ENCODE assay signal across 17 cellular contexts in the genomic region with DNA sequence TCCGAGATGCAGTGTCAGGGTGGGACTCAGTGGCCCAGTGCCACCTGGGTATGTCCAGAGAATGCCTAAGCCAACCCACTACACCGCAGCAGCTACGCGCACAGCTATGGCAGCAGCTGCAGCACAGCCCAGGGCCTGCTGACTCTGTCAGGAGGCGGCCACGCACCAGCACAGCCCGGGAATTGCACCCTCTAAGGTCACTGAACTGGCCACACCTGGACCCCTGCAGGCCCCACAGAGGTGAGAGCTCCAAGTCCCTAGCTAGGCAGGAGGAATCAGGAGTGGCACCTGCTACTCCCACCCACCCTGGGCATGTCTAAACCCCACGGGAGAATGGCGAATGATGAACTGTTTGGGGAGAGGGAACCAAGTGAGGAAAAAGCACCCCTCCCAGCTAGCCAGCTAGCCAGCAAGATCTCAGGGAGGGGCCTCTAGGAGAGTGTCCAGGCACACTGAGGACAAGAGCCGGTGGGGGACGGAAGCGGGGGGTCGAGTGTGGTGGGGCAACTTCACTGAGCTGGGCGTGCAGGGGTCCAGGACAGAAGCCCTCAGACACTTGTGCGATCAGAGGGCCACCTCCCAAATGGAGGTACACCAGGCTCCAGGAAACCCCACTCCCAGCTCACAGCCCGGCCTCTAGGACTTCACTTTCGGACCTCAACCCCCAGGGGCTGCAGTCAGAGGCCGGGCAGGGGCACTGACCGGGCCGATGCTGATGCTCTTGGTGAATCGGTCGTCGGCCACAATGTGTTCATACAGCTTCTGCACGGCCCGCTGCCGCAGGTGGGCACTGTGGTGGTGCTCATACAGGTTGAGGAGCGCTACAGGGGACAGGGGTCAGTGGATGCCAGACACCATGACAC. TPM values are rescaled to one million over a fixed set of nuclear protein-coding genes. Genes with fewer than 3 reads are reported as not detected.
DNase-seq lines count a peak whose midpoint lies in the region; TF ChIP-seq lines count a peak whose summit lies in the region.
"Had no signal": no experiment of that assay in that cellular context is flagged by ENCODE, and none has a peak within 500 bp of the region (broad histone marks: within the 10 kb centered on the region; RNA-seq: fewer than 3 reads in every experiment).

No MANE protein-coding gene starts in this region.

- no peak overlapping the region for H2BK15ac ChIP-seq in neuronal stem cell (ENCODE audit: low read length)

- H3K27me3 ChIP-seq in right atrium auricular region (no peaks in the 10 kb centered on the region), endodermal cell (ENCODE audit: control insufficient read depth, insufficient read depth, low read length, poor library complexity, severe bottlenecking) (no peaks in the 10 kb centered on the region), neuronal stem cell (ENCODE audit: control insufficient read depth in 3 of 3, insufficient read depth in 3 of 3, low read depth in 1 of 3, low read length in 3 of 3) (no peaks in the 10 kb centered on the region), suprapubic skin (no peaks in the 10 kb centered on the region)

- no peak overlapping the region for H4K8ac ChIP-seq in neuronal stem cell (ENCODE audit: low read depth, low read length)

- H3K9me3 Mint-ChIP-seq in endodermal cell, result no peaks in the 10 kb centered on the region
- H3K9me3 Mint-ChIP-seq: CD4-positive, CD25-positive, alpha-beta regulatory T cell had no signal

- H3K23ac ChIP-seq in neuronal stem cell (ENCODE audit: low read depth, low read length, poor library complexity), result no peak overlapping the region

- no peak overlapping the region for H2AFZ ChIP-seq in neuronal stem cell (ENCODE audit: low read length)
- H2AFZ ChIP-seq: GM23248 had no signal

- H3K9me3 ChIP-seq in right atrium auricular region (no peaks in the 10 kb centered on the region), endodermal cell (ENCODE audit: control insufficient read depth, low read length) (no peaks in the 10 kb centered on the region), neuronal stem cell (replicated peaks in 1 of 2; ENCODE audit: control insufficient read depth in 2 of 2, insufficient read depth in 1 of 2, low read depth in 1 of 2, low read length in 2 of 2) (peaks cover 0 to 1% of the 10 kb centered on the region in 2 donors), suprapubic skin (no peaks in the 10 kb centered on the region)
- H3K9me3 ChIP-seq: A549 had no signal

- H3K27me3 Mint-ChIP-seq in endodermal cell (ENCODE audit: insufficient read depth), result no peaks in the 10 kb centered on the region
- H3K27me3 Mint-ChIP-seq: CD4-positive, CD25-positive, alpha-beta regulatory T cell had no signal

- no peak overlapping the region for H3K4me3 Mint-ChIP-seq in endodermal cell
- H3K4me3 Mint-ChIP-seq: CD4-positive, CD25-positive, alpha-beta regulatory T cell had no signal

- H3K27ac ChIP-seq in right atrium auricular region (no peak overlapping the region), endodermal cell (ENCODE audit: low read depth, low read length) (no peak overlapping the region), neuronal stem cell (replicated peaks; ENCODE audit: low read length) (no peak overlapping the region), suprapubic skin (no peak overlapping the region)
- H3K27ac ChIP-seq: A549, GM23248 had no signal

- H3K4me3 ChIP-seq in right atrium auricular region (no peak overlapping the region), endodermal cell (ENCODE audit: low read length) (no peak overlapping the region), neuronal stem cell (ENCODE audit: low read length in 2 of 2) (no peak overlapping the region), suprapubic skin (no peak overlapping the region)
- H3K4me3 ChIP-seq: A549, GM23248 had no signal

- no peak overlapping the region for H2BK12ac ChIP-seq in neuronal stem cell (ENCODE audit: low read length)

- H4K91ac ChIP-seq in neuronal stem cell (ENCODE audit: low read depth, low read length, poor library complexity), result no peak overlapping the region

- no peak overlapping the region for H3K4me2 ChIP-seq in neuronal stem cell (ENCODE audit: insufficient read depth, low read length, poor library complexity, severe bottlenecking)
- H3K4me2 ChIP-seq: A549 had no signal

- peaks cover 52% of the 10 kb centered on the region for H3K36me3 ChIP-seq in right atrium auricular region
- H3K36me3 ChIP-seq in endodermal cell (ENCODE audit: control insufficient read depth, insufficient read depth, low read length), result peaks cover 11% of the 10 kb centered on the region
- peaks cover 59 to 91% of the 10 kb centered on the region in 2 donors for H3K36me3 ChIP-seq in neuronal stem cell (replicated peaks in 1 of 2; ENCODE audit: control insufficient read depth in 2 of 2, insufficient read depth in 2 of 2, low read length in 2 of 2)
- H3K36me3 ChIP-seq in suprapubic skin, result peaks cover 67% of the 10 kb centered on the region

- peak overlapping the region; percentile 38 for H3K18ac ChIP-seq in neuronal stem cell (ENCODE audit: low read length)

- no peak overlapping the region for H2BK120ac ChIP-seq in neuronal stem cell (ENCODE audit: low read depth, low read length)

- H3K4me1 ChIP-seq in right atrium auricular region, result peaks cover 0 to 13% of the 10 kb centered on the region in 2 donors
- H3K4me1 ChIP-seq in endodermal cell (ENCODE audit: control insufficient read depth, insufficient read depth, low read length), result no peaks in the 10 kb centered on the region
- peaks cover 0 to 2% of the 10 kb centered on the region in 2 donors for H3K4me1 ChIP-seq in neuronal stem cell (ENCODE audit: control insufficient read depth in 2 of 2, insufficient read depth in 1 of 2, low read depth in 1 of 2, low read length in 2 of 2)
- no peaks in the 10 kb centered on the region for H3K4me1 ChIP-seq in suprapubic skin
- H3K4me1 ChIP-seq: A549 had no signal

- H3K4me1 Mint-ChIP-seq in endodermal cell, result no peaks in the 10 kb centered on the region

- intact Hi-C loops in cardiac septum (cut with DNase I), result no loop called here

- TF ChIP-seq EP300 in suprapubic skin (IDR thresholded peaks at IDR 0.05), result no peak

- DNase-seq in cardiac septum (ENCODE audit: low spot score) (peak; percentile 39), right atrium auricular region (ENCODE audit: low spot score) (no peak), endodermal cell (peak; percentile 31), neuronal stem cell (ENCODE audit: low spot score) (no peak), suprapubic skin (ENCODE audit: low spot score in 2 of 2) (peak; percentile 54 to 73), AML-193 (lab: John Stamatoyannopoulos, UW) (no peak), NCI-H69 (lab: John Stamatoyannopoulos, UW) (no peak), T-helper 9 cell (no peak)
- DNase-seq: CD4-positive, CD25-positive, alpha-beta regulatory T cell; DMS79; GM23248; NCI-H1417; NCI-H2029 treated with DMSO at 0.1 percent for 48 hours; NCI-H510A treated with DMSO at 0.1 percent for 48 hours; OCI-M1 had no signal

- no peak overlapping the region for H2AK5ac ChIP-seq in neuronal stem cell (ENCODE audit: low read depth, low read length)

- TF ChIP-seq POLR2A in suprapubic skin (IDR thresholded peaks at IDR 0.05), result no peak

- no peak overlapping the region for H3K4ac ChIP-seq in neuronal stem cell (ENCODE audit: low read length)

- H2BK5ac ChIP-seq in neuronal stem cell (ENCODE audit: low read length), result peak overlapping the region; percentile 24

- H3K9ac ChIP-seq in endodermal cell (ENCODE audit: extremely low read depth, low read length, poor library complexity, severe bottlenecking), result no peak overlapping the region
- H3K9ac ChIP-seq in neuronal stem cell (ENCODE audit: low read depth, low read length, poor library complexity), result peak overlapping the region; percentile 44
- H3K9ac ChIP-seq: GM23248 had no signal

- H3K36me3 Mint-ChIP-seq in endodermal cell (ENCODE audit: low read depth), result peaks cover 21% of the 10 kb centered on the region

- H3K14ac ChIP-seq in neuronal stem cell (ENCODE audit: low read length), result peak overlapping the region; percentile 21

- no peak overlapping the region for H3K27ac Mint-ChIP-seq in endodermal cell

- 91 to 96% methylated on average over 14 to 27 of the region's 27 CpGs for WGBS in endodermal cell (ENCODE audit: insufficient coverage in 1 of 2, insufficient read length in 1 of 2), 2 experiments
- no CpG with 5 or more reads among the region's 27 CpGs for WGBS in neuronal stem cell (ENCODE audit: extremely low coverage in 2 of 2, insufficient read length in 2 of 2, insufficient replicate concordance in 1 of 2), 2 donors
- WGBS in suprapubic skin, result 88% methylated on average over 11 of the region's 27 CpGs

- TF ChIP-seq CTCF in right atrium auricular region (IDR thresholded peaks at IDR 0.05) (no peak), endodermal cell (conservative IDR thresholded peaks at IDR 0.05) (no peak), suprapubic skin (IDR thresholded peaks at IDR 0.05) (no peak)

- peaks cover 31% of the 10 kb centered on the region for H3K79me1 ChIP-seq in neuronal stem cell (ENCODE audit: low read depth, low read length)

RNA-seq across cellular contexts. Expression of a gene that starts 13.9 kb away (rescaled TPM):
- total RNA-seq in cardiac septum (34.9 TPM), right atrium auricular region (10 to 100 TPM; 31.4 to 36.6 TPM), endodermal cell (10 to 100 TPM; 56.7 to 85.2 TPM), suprapubic skin (100 to 1,000 TPM; 128 to 251 (median 164) TPM)
- 101 TPM for polyA plus RNA-seq in endodermal cell (2013, experiment 1 of 2)
- 100 TPM for polyA plus RNA-seq in endodermal cell (2013, experiment 2 of 2)
- polyA plus RNA-seq in neuronal stem cell (2013, experiment 1 of 2), result 42.5 TPM
- 42.2 TPM for polyA plus RNA-seq in neuronal stem cell (2013, experiment 2 of 2)

RNA-seq across cellular contexts. Expression of a gene that starts 30.4 kb away (rescaled TPM):
- 7.3 TPM for total RNA-seq in cardiac septum
- 10 to 100 TPM in 1 of 2 donors, 1 to 10 TPM in 1; 8.7 to 12.5 TPM for total RNA-seq in right atrium auricular region
- 10 to 100 TPM; 29.5 to 31.9 TPM for total RNA-seq in endodermal cell
- polyA plus RNA-seq in endodermal cell (2013, experiment 1 of 2), result 32.1 TPM
- 33.4 TPM for polyA plus RNA-seq in endodermal cell (2013, experiment 2 of 2)
- polyA plus RNA-seq in neuronal stem cell (2013, experiment 1 of 2), result 38.2 TPM
- polyA plus RNA-seq in neuronal stem cell (2013, experiment 2 of 2), result 37.5 TPM
- total RNA-seq in suprapubic skin, result 10 to 100 TPM in 2 of 4 donors, 1 to 10 TPM in 2; 2.5 to 15.0 (median 6.9) TPM

RNA-seq across cellular contexts. Expression of a gene that starts 59.3 kb away (rescaled TPM):
- total RNA-seq in cardiac septum (0.83 TPM), right atrium auricular region (under 1 TPM in 1 of 2 donors, not detected in 1; 0.24 TPM), endodermal cell (1 to 10 TPM; 3.5 to 4.6 TPM), suprapubic skin (not detected)
- polyA plus RNA-seq in endodermal cell (2013, experiment 1 of 2), result 3.0 TPM
- 1.0 TPM for polyA plus RNA-seq in endodermal cell (2013, experiment 2 of 2)
- 2.1 TPM for polyA plus RNA-seq in neuronal stem cell (2013, experiment 1 of 2)
- polyA plus RNA-seq in neuronal stem cell (2013, experiment 2 of 2), result 2.0 TPM
- total RNA-seq: CD4-positive, CD25-positive, alpha-beta regulatory T cell; GM23248; LHCN-M2 had no signal
- polyA plus RNA-seq: A549, GM23248 had no signal

Comparison
In these comparisons a context has a peak if more than half of its experiments do, and no peak if none do; other contexts are left out.
1. DNase-seq: peak in cardiac septum (single experiment), endodermal cell (single experiment) and suprapubic skin (2 of 2); none in right atrium auricular region (single experiment), neuronal stem cell (single experiment), AML-193 (0 of 2), NCI-H69 (single experiment) and T-helper 9 cell (single experiment).